Comparison of ENCODE assay signal across 8 cellular contexts in genomic region chr12:122080149-122081107, GRCh38. TPM values are rescaled to one million over a fixed set of nuclear protein-coding genes. Genes with fewer than 3 reads are reported as not detected.
DNase-seq lines count a peak whose midpoint lies in the region; ATAC-seq and TF ChIP-seq lines count a peak whose summit lies in the region.

No MANE protein-coding gene starts in this region.

- H3K4me3 ChIP-seq in KMS-11 (IDR thresholded peaks at IDR 0.05; ENCODE audit: insufficient read depth, low read depth, low read length), result no peak overlapping the region

- H3K27me3 ChIP-seq in KMS-11 (ENCODE audit: insufficient read depth, low read depth), result no peaks in the 10 kb centered on the region

- no peaks in the 10 kb centered on the region for H3K36me3 ChIP-seq in KMS-11 (ENCODE audit: insufficient read depth)

- ATAC-seq in natural killer cell, result no peak
- ATAC-seq in HG02973 (IDR thresholded peaks at IDR 0.05; ENCODE audit: unreplicated experiment), result no peak

- peaks cover 54 to 59% of the 10 kb centered on the region in 2 donors for H3K4me1 Mint-ChIP-seq in natural killer cell

- intact Hi-C loops in natural killer cell (cut with micrococcal nuclease), result loop anchor here (2.0 kb wide), 1 partner anchor 24 kb away; no protein-coding TSS in a partner anchor

- TF ChIP-seq CTCF in KMS-11 (conservative IDR thresholded peaks at IDR 0.05; ENCODE audit: low read depth, low read length), result no peak
- no peak for TF ChIP-seq CTCF in VCaP (conservative IDR thresholded peaks at IDR 0.05)
- no peak for TF ChIP-seq CTCF in natural killer cell (IDR thresholded peaks at IDR 0.05)

- H3K79me2 ChIP-seq in KMS-11 (ENCODE audit: insufficient read depth, low read depth), result peaks cover 47% of the 10 kb centered on the region; the same call in 1 of the 2 replicates

- peak overlapping the region; percentile 72 for H3K4me3 Mint-ChIP-seq in natural killer cell

- H3K4me2 ChIP-seq in KMS-11, result peak overlapping the region; percentile 94

- no peaks in the 10 kb centered on the region for H3K36me3 Mint-ChIP-seq in natural killer cell

- no peaks in the 10 kb centered on the region for H4K20me1 ChIP-seq in KMS-11 (ENCODE audit: insufficient read depth)

- peak overlapping the region; percentile 79 to 86 for H3K27ac Mint-ChIP-seq in natural killer cell

- peak overlapping the region; percentile 66; the same call in 1 of the 2 replicates for H3K9ac ChIP-seq in KMS-11

- H3K27ac ChIP-seq in KMS-11 (no peak overlapping the region), VCaP (peak overlapping the region; percentile 94)

- DNase-seq in DMS53 (lab: John Stamatoyannopoulos, UW) (peak; percentile 68), fibroblast of gingiva (ENCODE audit: low read depth) (peak; percentile 80), natural killer cell (no peak), NCI-H1092 treated with DMSO at 0.1 percent for 48 hours (lab: John Stamatoyannopoulos, UW) (no peak)
- DNase-seq in activated CD8-positive, alpha-beta memory T cell treated with anti-CD3 and anti-CD28 coated beads, Interleukin-2, amount 50 U/mL, for 4 hours, result no peak

- H3K27me3 Mint-ChIP-seq in natural killer cell (ENCODE audit: low read depth in 2 of 2), result peaks cover 0 to 1% of the 10 kb centered on the region in 2 donors

- H3K4me1 ChIP-seq in KMS-11 (ENCODE audit: low read depth, poor library complexity, severe bottlenecking), result peaks cover 39% of the 10 kb centered on the region

- no peak overlapping the region for H2AFZ ChIP-seq in KMS-11 (ENCODE audit: low read depth)

- H3K9me3 Mint-ChIP-seq in natural killer cell, result no peaks in the 10 kb centered on the region

RNA-seq across cellular contexts. Expression of gene MLXIP, which starts 1.9 kb away (rescaled TPM):
- total RNA-seq in natural killer cell, result 10 to 100 TPM; 83.8 to 92.4 (median 86.1) TPM

RNA-seq across cellular contexts. Expression of gene BCL7A, which starts 58.7 kb away (rescaled TPM):
- 1 to 10 TPM in 1 of 3 donors, under 1 TPM in 2; 0.85 to 1.1 (median 0.96) TPM for total RNA-seq in natural killer cell

Comparison
In these comparisons a context has a peak if more than half of its experiments do, and no peak if none do; other contexts are left out.
1. DNase-seq: peak in DMS53 (single experiment) and fibroblast of gingiva (single experiment); none in natural killer cell (single experiment), NCI-H1092 treated with DMSO at 0.1 percent for 48 hours (single experiment) and activated CD8-positive, alpha-beta memory T cell treated with anti-CD3 and anti-CD28 coated beads, Interleukin-2, amount 50 U/mL, for 4 hours (single experiment).